Comparison of ENCODE assay signal across 17 cellular contexts in genomic region chr7:157621131-157621681, GRCh38.
A peak's percentile ranks its signal among the peaks of the same experiment; 100 is the strongest.
DNase-seq lines count a peak whose midpoint lies in the region; ATAC-seq and TF ChIP-seq lines count a peak whose summit lies in the region.
"Had no signal": no experiment of that assay in that cellular context is flagged by ENCODE, and none has a peak within 500 bp of the region (broad histone marks: within the 10 kb centered on the region; RNA-seq: fewer than 3 reads in every experiment).

No MANE protein-coding gene starts in this region.

- no peaks in the 10 kb centered on the region for H3K4me1 ChIP-seq in Caco-2

- H3K9me3 Mint-ChIP-seq in neural crest cell (peaks cover 7% of the 10 kb centered on the region), Caco-2 (ENCODE audit: unreplicated experiment) (no peaks in the 10 kb centered on the region)
- H3K9me3 Mint-ChIP-seq: CD4-positive, alpha-beta memory T cell had no signal

- peak overlapping the region; percentile 9; the same call in 1 of the 2 replicates for H3K4me3 ChIP-seq in iPS-18c (ENCODE audit: insufficient read depth, low read depth, low read length)
- H3K4me3 ChIP-seq in Caco-2 (ENCODE audit: low read depth, low read length), result no peak overlapping the region

- POLR2A ChIA-PET in Caco-2 (lab: Charles Lee), result no interaction called here

- no peaks in the 10 kb centered on the region for H3K27me3 Mint-ChIP-seq in neural crest cell (ENCODE audit: low read depth)
- H3K27me3 Mint-ChIP-seq in Caco-2 (ENCODE audit: insufficient read depth, unreplicated experiment), result peaks cover 10% of the 10 kb centered on the region
- H3K27me3 Mint-ChIP-seq: CD4-positive, alpha-beta memory T cell had no signal

- peaks cover 21% of the 10 kb centered on the region for H3K36me3 Mint-ChIP-seq in neural crest cell (ENCODE audit: low read depth)
- no peaks in the 10 kb centered on the region for H3K36me3 Mint-ChIP-seq in Caco-2 (ENCODE audit: insufficient read depth, unreplicated experiment)
- H3K36me3 Mint-ChIP-seq: CD4-positive, alpha-beta memory T cell had no signal

- no TSS peak for BruUV-seq in Caco-2 (replicated peaks; lab: Mats Ljungman, UMichigan)

- no peak for ATAC-seq in activated CD4-positive, CD25-positive, alpha-beta regulatory T cell treated with anti-CD3 and anti-CD28 coated beads, Interleukin-2, amount 50 U/mL, for 24 hours
- no peak for ATAC-seq in HG03457 (IDR thresholded peaks at IDR 0.05; ENCODE audit: unreplicated experiment)
- ATAC-seq: PC-3 had no signal

- H3K27me3 ChIP-seq in Caco-2 (replicated peaks; ENCODE audit: control insufficient read depth, insufficient read depth, low read length), result no peaks in the 10 kb centered on the region

- CTCF ChIA-PET in Caco-2 (lab: Charles Lee), result no interaction called here

- H3K4me3 Mint-ChIP-seq in neural crest cell (no peak overlapping the region), Caco-2 (ENCODE audit: unreplicated experiment) (no peak overlapping the region)
- H3K4me3 Mint-ChIP-seq: B cell had no signal

- intact Hi-C loops in Caco-2 (cut with micrococcal nuclease; ENCODE audit: unreplicated experiment), result no loop called here

- H3K27ac Mint-ChIP-seq in neural crest cell (ENCODE audit: unreplicated experiment) (peak overlapping the region; percentile 35), Caco-2 (ENCODE audit: unreplicated experiment) (no peak overlapping the region)
- H3K27ac Mint-ChIP-seq: B cell had no signal

- no peaks in the 10 kb centered on the region for H3K36me3 ChIP-seq in Caco-2 (ENCODE audit: control insufficient read depth, insufficient read depth, low read length)

- DNase-seq in activated CD4-positive, CD25-positive, alpha-beta regulatory T cell treated with anti-CD3 and anti-CD28 coated beads, Interleukin-2, amount 50 U/mL, for 72 hours, result peak; percentile 9
- no peak for DNase-seq in neural crest cell (ENCODE audit: low read depth, low spot score)
- DNase-seq in ureter (ENCODE audit: low spot score), result peak; percentile 34
- DNase-seq in ACHN, result no peak
- no peak for DNase-seq in Caco-2
- DNase-seq: Calu3, DMS53, NCI-H1436 treated with DMSO at 0.1 percent for 48 hours, NCI-H2029, NCI-H2171, NCI-H526, PC-3 had no signal

- H3K9me3 ChIP-seq in iPS-18c (ENCODE audit: control insufficient read depth, insufficient read depth, low read length) (peaks cover 23% of the 10 kb centered on the region), Caco-2 (no peaks in the 10 kb centered on the region)

- in situ Hi-C loops in ACHN (cut with HindIII; ENCODE audit: low pct_ligation_motif_present, low pct_unique_long_range_greater_than_20kb, low sequenced_read_pairs), result no loop called here

- H3K4me1 Mint-ChIP-seq in neural crest cell (peaks cover 11% of the 10 kb centered on the region), Caco-2 (ENCODE audit: low read depth, unreplicated experiment) (no peaks in the 10 kb centered on the region)
- H3K4me1 Mint-ChIP-seq: B cell had no signal

- TF ChIP-seq CTCF in neural crest cell (conservative IDR thresholded peaks at IDR 0.05) (no peak), Caco-2 (IDR thresholded peaks at IDR 0.05; ENCODE audit: insufficient read depth in 1 of 2, low read depth in 1 of 2, low read length in 1 of 2, severe bottlenecking in 1 of 2, unreplicated experiment in 1 of 2) (no peak)

Comparison
In these comparisons a context has a peak if more than half of its experiments do, and no peak if none do; other contexts are left out.
1. DNase-seq: peak in activated CD4-positive, CD25-positive, alpha-beta regulatory T cell treated with anti-CD3 and anti-CD28 coated beads, Interleukin-2, amount 50 U/mL, for 72 hours (single experiment) and ureter (single experiment); none in neural crest cell (single experiment), ACHN (single experiment) and Caco-2 (0 of 2).